In genomic region chr19:7534531-7534980, GRCh38 we compare ENCODE assay signal across 1 cellular context.
TF ChIP-seq lines count a peak whose summit lies in the region.

No MANE protein-coding gene starts in this region.

TF ChIP-seq in endothelial cell of umbilical vein, 7 proteins besides CTCF, POLR2A, EP300 and RAD21:
- no peak for TF ChIP-seq EZH2 (IDR thresholded peaks at IDR 0.05; ENCODE audit: borderline replicate concordance, low read depth, low read length, severe bottlenecking)
- TF ChIP-seq MYC (IDR thresholded peaks at IDR 0.05; ENCODE audit: low read depth, low read length): no peak
- TF ChIP-seq GATA2 (IDR thresholded peaks at IDR 0.05; ENCODE audit: insufficient read depth, insufficient read length, low read depth, low read length): no peak
- no peak for TF ChIP-seq POLR2AphosphoS5 (IDR thresholded peaks at IDR 0.05; ENCODE audit: insufficient read depth, low read depth, low read length)
- no peak for TF ChIP-seq MAX (IDR thresholded peaks at IDR 0.05; ENCODE audit: insufficient read depth, insufficient read length)
- no peak for TF ChIP-seq FOS (IDR thresholded peaks at IDR 0.05; ENCODE audit: borderline replicate concordance, insufficient read depth, low read length)
- no peak for TF ChIP-seq JUN (IDR thresholded peaks at IDR 0.05; ENCODE audit: borderline replicate concordance, insufficient read depth, insufficient read length, low read depth)
